ENCODE assay signal across 20 cellular contexts in genomic region chr16:19474617-19475016, GRCh38. TPM values are rescaled to one million over a fixed set of nuclear protein-coding genes. Genes with fewer than 3 reads are reported as not detected.
DNase-seq lines count a peak whose midpoint lies in the region; ATAC-seq, FAIRE-seq and TF ChIP-seq lines count a peak whose summit lies in the region.
"Had no signal": no experiment of that assay in that cellular context is flagged by ENCODE, and none has a peak within 500 bp of the region (broad histone marks: within the 10 kb centered on the region; RNA-seq: fewer than 3 reads in every experiment).

No MANE protein-coding gene starts in this region.

- H3K27ac Mint-ChIP-seq in nephron progenitor cell = peak overlapping the region; percentile 48
- no peak overlapping the region for H3K27ac Mint-ChIP-seq in T-helper 17 cell
- H3K27ac Mint-ChIP-seq: CD8-positive, alpha-beta memory T cell; HFFc6; T-helper 1 cell treated with Interleukin-12 subunit alpha and Interleukin-12 subunit beta and Interleukin-4 antibody, amounts not matched to agents 30 μg/mL and 1 μg/mL, for 36 hours had no signal

- H3K27me3 Mint-ChIP-seq in nephron progenitor cell (ENCODE audit: low read depth, poor library complexity) (peaks cover 15% of the 10 kb centered on the region), T-helper 17 cell (peaks cover 10% of the 10 kb centered on the region)

- no peaks in the 10 kb centered on the region for H3K9me3 Mint-ChIP-seq in nephron progenitor cell
- H3K9me3 Mint-ChIP-seq: CD8-positive, alpha-beta memory T cell; HFFc6; T-helper 1 cell treated with Interleukin-12 subunit alpha and Interleukin-12 subunit beta and Interleukin-4 antibody, amounts not matched to agents 30 μg/mL and 1 μg/mL, for 36 hours had no signal

- FAIRE-seq in GM12891 (lab: Jason Lieb, UNC) = peak; percentile 13
- FAIRE-seq: GM19239, RCC 7860 had no signal

- H3K4me1 Mint-ChIP-seq in nephron progenitor cell (no peaks in the 10 kb centered on the region), T-helper 17 cell (peaks cover 2% of the 10 kb centered on the region)
- H3K4me1 Mint-ChIP-seq: CD8-positive, alpha-beta memory T cell had no signal

- TF ChIP-seq POLR2A in GM12891 (IDR thresholded peaks at IDR 0.05; ENCODE audit: low read depth, low read length) = no peak

- DNase-seq in ELF-1 (ENCODE audit: low read depth, low spot score) = peak; percentile 54
- no peak for DNase-seq in GM12891 (ENCODE audit: insufficient read length, low spot score)
- DNase-seq in NCI-H524 treated with DMSO at 0.1 percent for 48 hours (lab: John Stamatoyannopoulos, UW) = peak; percentile 13
- no peak for DNase-seq in nephron progenitor cell
- no peak for DNase-seq in T-helper 17 cell
- DNase-seq: CD8-positive, alpha-beta memory T cell; GM23248; HFFc6; KG1; NCI-H1092 treated with DMSO at 0.1 percent for 48 hours; NCI-H187; NCI-H774; SHP77 had no signal

- TF ChIP-seq CTCF in nephron progenitor cell (IDR thresholded peaks at IDR 0.05) = no peak

- H3K4me3 Mint-ChIP-seq in nephron progenitor cell (no peak overlapping the region), T-helper 17 cell (no peak overlapping the region)
- H3K4me3 Mint-ChIP-seq: CD8-positive, alpha-beta memory T cell; HFFc6; T-helper 1 cell treated with Interleukin-12 subunit alpha and Interleukin-12 subunit beta and Interleukin-4 antibody, amounts not matched to agents 30 μg/mL and 1 μg/mL, for 36 hours had no signal

- H3K9me3 ChIP-seq in T-helper 17 cell (ENCODE audit: control insufficient read depth, low read length, poor library complexity, severe bottlenecking) = no peaks in the 10 kb centered on the region
- H3K9me3 ChIP-seq: BLaER1 had no signal

- ATAC-seq in HG02798 (IDR thresholded peaks at IDR 0.05; ENCODE audit: poor library complexity, unreplicated experiment) = no peak
- no peak for ATAC-seq in T-helper 17 cell
- no peak for ATAC-seq in GM21825 (IDR thresholded peaks at IDR 0.05; ENCODE audit: unreplicated experiment)
- ATAC-seq: SK-N-SH treated with all-trans-retinoic acid at 6 μM for 48 hours had no signal

- no peaks in the 10 kb centered on the region for H3K36me3 Mint-ChIP-seq in nephron progenitor cell (ENCODE audit: low read depth)
- no peaks in the 10 kb centered on the region for H3K36me3 Mint-ChIP-seq in T-helper 17 cell (ENCODE audit: low read depth)
- H3K36me3 Mint-ChIP-seq: CD8-positive, alpha-beta memory T cell had no signal

TF ChIP-seq in GM12891, 5 proteins besides CTCF, POLR2A, EP300 and RAD21:
- TF ChIP-seq PAX5 (IDR thresholded peaks at IDR 0.05; ENCODE audit: insufficient read depth, low read length, severe bottlenecking) (no peak), POU2F2 (IDR thresholded peaks at IDR 0.05; ENCODE audit: low read depth, low read length) (no peak), SPI1 (IDR thresholded peaks at IDR 0.05; ENCODE audit: low read depth, low read length) (no peak), POLR2AphosphoS5 (IDR thresholded peaks at IDR 0.05; ENCODE audit: low read depth, low read length) (no peak), TAF1 (IDR thresholded peaks at IDR 0.05; ENCODE audit: low read depth, low read length) (no peak)

RNA-seq across cellular contexts. Expression of gene GDE1, which starts 47.3 kb away (rescaled TPM):
- 18.5 TPM for polyA plus RNA-seq in GM12891 (2012; ENCODE audit: low read depth, missing spikeins)
- total RNA-seq in T-helper 17 cell = 10 to 100 TPM; 25.1 to 32.0 TPM

RNA-seq across cellular contexts. Expression of gene CCP110, which starts 49.1 kb away (rescaled TPM):
- 10.3 TPM for polyA plus RNA-seq in GM12891 (2012; ENCODE audit: low read depth, missing spikeins)
- total RNA-seq in T-helper 17 cell = 10 to 100 TPM; 13.9 to 15.4 TPM

RNA-seq across cellular contexts. Expression of gene TMC5, which starts 56.9 kb away (rescaled TPM):
- 0.04 TPM for polyA plus RNA-seq in GM12891 (2012; ENCODE audit: low read depth, missing spikeins)
- under 1 TPM in 1 of 2 donors, not detected in 1; 0.22 TPM for total RNA-seq in T-helper 17 cell
- total RNA-seq: CD8-positive, alpha-beta memory T cell; GM23248 had no signal
- polyA plus RNA-seq: CD8-positive, alpha-beta memory T cell; GM23248 had no signal

Comparison
In these comparisons a context has a peak if more than half of its experiments do, and no peak if none do; other contexts are left out.
1. DNase-seq: peak in ELF-1 (single experiment) and NCI-H524 treated with DMSO at 0.1 percent for 48 hours (single experiment); none in GM12891 (single experiment), nephron progenitor cell (single experiment) and T-helper 17 cell (0 of 3).